10 cellular contexts compared by ENCODE assay signal in genomic region chr12:123140675-123141614, GRCh38. TPM values are rescaled to one million over a fixed set of nuclear protein-coding genes. Genes with fewer than 3 reads are reported as not detected.
DNase-seq lines count a peak whose midpoint lies in the region; ATAC-seq, FAIRE-seq and TF ChIP-seq lines count a peak whose summit lies in the region.
"Had no signal": no experiment of that assay in that cellular context is flagged by ENCODE, and none has a peak within 500 bp of the region (broad histone marks: within the 10 kb centered on the region; RNA-seq: fewer than 3 reads in every experiment).

No MANE protein-coding gene starts in this region.

- H3K9me3 ChIP-seq in Panc1 (ENCODE audit: control insufficient read depth, insufficient read depth, low read depth, low read length) (no peaks in the 10 kb centered on the region), endothelial cell of umbilical vein (replicated peaks; ENCODE audit: control insufficient read depth, insufficient read depth, low read length) (no peaks in the 10 kb centered on the region), thymus (ENCODE audit: control insufficient read depth) (no peaks in the 10 kb centered on the region), Karpas-422 (ENCODE audit: low read length) (no peaks in the 10 kb centered on the region)

- intact Hi-C loops in Panc1 (cut with micrococcal nuclease; ENCODE audit: unreplicated experiment), result loop anchor here (10.0 kb wide), 1 partner anchor 156 kb away; the partner anchor contains the start of gene ARL6IP4
- intact Hi-C loops in endothelial cell of umbilical vein (cut with micrococcal nuclease), result loop anchor here (5.0 kb wide), 1 partner anchor 54 kb away; no protein-coding TSS in a partner anchor
- intact Hi-C loops in activated CD8-positive, alpha-beta T cell treated with anti-CD3 and anti-CD28 coated beads for 36 hours (cut with micrococcal nuclease), result no loop called here

- dilution Hi-C loops in endothelial cell of umbilical vein (cut with MboI; ENCODE audit: extremely low pct_ligation_motif_present, low sequenced_read_pairs), result no loop called here

- in situ Hi-C loops in Panc1 (cut with HindIII; ENCODE audit: low pct_unique_long_range_greater_than_20kb, low sequenced_read_pairs), result no loop called here

- peaks cover 35 to 69% (median 51%) of the 10 kb centered on the region in 3 donors for H3K4me1 Mint-ChIP-seq in naive B cell
- H3K4me1 Mint-ChIP-seq in activated CD8-positive, alpha-beta T cell treated with anti-CD3 and anti-CD28 coated beads for 36 hours (ENCODE audit: low read depth), result peaks cover 35% of the 10 kb centered on the region

- peaks cover 29% of the 10 kb centered on the region for H3K79me2 ChIP-seq in endothelial cell of umbilical vein (ENCODE audit: control insufficient read depth, insufficient read depth, low read length)
- H3K79me2 ChIP-seq in Karpas-422 (ENCODE audit: low read length), result no peaks in the 10 kb centered on the region

- H3K36me3 ChIP-seq in Panc1 (ENCODE audit: control insufficient read depth, insufficient read depth, low read length) (no peaks in the 10 kb centered on the region), endothelial cell of umbilical vein (ENCODE audit: control insufficient read depth in 2 of 2, extremely low read depth in 1 of 2, insufficient read depth in 2 of 2, low read length in 2 of 2) (no peaks in the 10 kb centered on the region), thymus (ENCODE audit: control insufficient read depth, insufficient read depth) (peaks cover 24% of the 10 kb centered on the region), Karpas-422 (ENCODE audit: insufficient read depth, low read length) (no peaks in the 10 kb centered on the region)

- H3K4me1 ChIP-seq in Panc1 (ENCODE audit: control insufficient read depth, insufficient read depth, low read length), result peaks cover 49% of the 10 kb centered on the region
- peaks cover 29% of the 10 kb centered on the region for H3K4me1 ChIP-seq in endothelial cell of umbilical vein (ENCODE audit: control insufficient read depth, extremely low read depth, insufficient read depth, low read length)
- H3K4me1 ChIP-seq in thymus (ENCODE audit: control insufficient read depth, insufficient read depth, low read length), result peaks cover 33% of the 10 kb centered on the region
- peaks cover 7% of the 10 kb centered on the region for H3K4me1 ChIP-seq in Karpas-422 (ENCODE audit: low read length)

- no TSS peak for BruUV-seq in Panc1 (replicated peaks; lab: Mats Ljungman, UMichigan)
- no TSS peak for BruUV-seq in endothelial cell of umbilical vein (replicated peaks; lab: Mats Ljungman, UMichigan)

- H3K27ac Mint-ChIP-seq in naive B cell, result peak overlapping the region; percentile 36 to 84 (median 68)
- H3K27ac Mint-ChIP-seq in activated CD8-positive, alpha-beta T cell treated with anti-CD3 and anti-CD28 coated beads for 36 hours, result no peak overlapping the region

- H3K4me3 ChIP-seq in Panc1 (ENCODE audit: low read depth in 2 of 2, low read length in 2 of 2) (peak overlapping the region in 1 of 2 experiments; percentile 16; a peak in 1 of 4 replicates), endothelial cell of umbilical vein (replicated peaks in 1 of 3; ENCODE audit: insufficient read depth in 1 of 3, low read depth in 1 of 3, low read length in 3 of 3) (no peak overlapping the region), thymus (ENCODE audit: low read length) (peak overlapping the region; percentile 47), Karpas-422 (ENCODE audit: low read length) (no peak overlapping the region)

- H3K27me3 Mint-ChIP-seq in naive B cell, result no peaks in the 10 kb centered on the region
- no peaks in the 10 kb centered on the region for H3K27me3 Mint-ChIP-seq in activated CD8-positive, alpha-beta T cell treated with anti-CD3 and anti-CD28 coated beads for 36 hours
- H3K27me3 Mint-ChIP-seq: activated naive CD4-positive, alpha-beta T cell treated with anti-CD3 and anti-CD28 coated beads, Interleukin-2, amount 50 U/mL, for 24 hours; stimulated activated naive CD8-positive, alpha-beta T cell treated with anti-CD3 and anti-CD28 coated beads, Interleukin-15, Interleukin-2, amounts not matched to agents 100 ng/mL and 50 ng/mL, for 24 hours had no signal

- H3K9me1 ChIP-seq in endothelial cell of umbilical vein (replicated peaks; ENCODE audit: control insufficient read depth, extremely low read depth, insufficient read depth, low read length), result no peaks in the 10 kb centered on the region

- no peak for TF ChIP-seq CTCF in Panc1 (IDR thresholded peaks at IDR 0.05)
- no peak for TF ChIP-seq CTCF in endothelial cell of umbilical vein (IDR thresholded peaks at IDR 0.05; ENCODE audit: extremely low read depth in 1 of 2, insufficient read depth in 1 of 2, low read depth in 1 of 2, low read length in 2 of 2)
- TF ChIP-seq CTCF in activated CD8-positive, alpha-beta T cell treated with anti-CD3 and anti-CD28 coated beads for 36 hours (IDR thresholded peaks at IDR 0.05), result no peak

- DNase-seq in Panc1 (ENCODE audit: low read depth, low spot score), result no peak
- DNase-seq in endothelial cell of umbilical vein (ENCODE audit: low read depth, low spot score), result no peak
- no peak for DNase-seq in naive B cell
- no peak for DNase-seq in activated CD8-positive, alpha-beta T cell treated with anti-CD3 and anti-CD28 coated beads for 36 hours
- no peak for DNase-seq in dermis blood vessel endothelial cell
- no peak for DNase-seq in Karpas-422

- no peaks in the 10 kb centered on the region for H3K36me3 Mint-ChIP-seq in naive B cell
- peaks cover 5% of the 10 kb centered on the region for H3K36me3 Mint-ChIP-seq in activated CD8-positive, alpha-beta T cell treated with anti-CD3 and anti-CD28 coated beads for 36 hours (ENCODE audit: low read depth)

- H3K9me3 Mint-ChIP-seq in naive B cell, result no peaks in the 10 kb centered on the region
- H3K9me3 Mint-ChIP-seq in activated CD8-positive, alpha-beta T cell treated with anti-CD3 and anti-CD28 coated beads for 36 hours, result no peaks in the 10 kb centered on the region
- H3K9me3 Mint-ChIP-seq: activated naive CD4-positive, alpha-beta T cell treated with anti-CD3 and anti-CD28 coated beads, Interleukin-2, amount 50 U/mL, for 24 hours; stimulated activated naive CD8-positive, alpha-beta T cell treated with anti-CD3 and anti-CD28 coated beads, Interleukin-15, Interleukin-2, amounts not matched to agents 100 ng/mL and 50 ng/mL, for 24 hours had no signal

- POLR2A ChIA-PET in Panc1 (lab: Charles Lee), result interaction anchor here (0.6 kb wide), 2 partner anchors 8 to 24 kb away, joined by 3 to 12 read pairs; no protein-coding TSS in a partner anchor
- POLR2A ChIA-PET in endothelial cell of umbilical vein (lab: Charles Lee), result no interaction called here
- POLR2A ChIA-PET in activated CD8-positive, alpha-beta T cell treated with anti-CD3 and anti-CD28 coated beads for 36 hours (lab: Charles Lee), result interaction anchor here (0.7 to 1.8 kb wide), 2 partner anchors 9 to 10 kb away, joined by 3 to 6 read pairs; partner anchors contain the start of gene PITPNM2

- FAIRE-seq in endothelial cell of umbilical vein (lab: Jason Lieb, UNC), result peak; percentile 76

- no peak for TF ChIP-seq POLR2A in endothelial cell of umbilical vein (IDR thresholded peaks at IDR 0.05; ENCODE audit: low read depth, low read length)

- no peak overlapping the region for H3K4me2 ChIP-seq in endothelial cell of umbilical vein (ENCODE audit: insufficient read depth, low read length)
- no peak overlapping the region for H3K4me2 ChIP-seq in Karpas-422 (ENCODE audit: low read depth, low read length, poor library complexity, severe bottlenecking)

- H3K27me3 ChIP-seq in Panc1 (ENCODE audit: control insufficient read depth, insufficient read depth, low read length), result no peaks in the 10 kb centered on the region
- H3K27me3 ChIP-seq in endothelial cell of umbilical vein (ENCODE audit: control insufficient read depth in 2 of 2, insufficient read depth in 2 of 2, low read length in 2 of 2), result no peaks in the 10 kb centered on the region
- H3K27me3 ChIP-seq in thymus (ENCODE audit: control insufficient read depth, insufficient read depth), result no peaks in the 10 kb centered on the region
- no peaks in the 10 kb centered on the region for H3K27me3 ChIP-seq in Karpas-422 (ENCODE audit: low read length)

- H3K27ac ChIP-seq in Panc1 (ENCODE audit: low read length), result peak overlapping the region; percentile 89
- H3K27ac ChIP-seq in endothelial cell of umbilical vein (ENCODE audit: insufficient read depth, low read depth, low read length), result peak overlapping the region; percentile 34
- peak overlapping the region; percentile 94 for H3K27ac ChIP-seq in thymus (ENCODE audit: low read depth)
- no peak overlapping the region for H3K27ac ChIP-seq in Karpas-422 (ENCODE audit: low read length)

- H3K4me3 Mint-ChIP-seq in naive B cell, result peak overlapping the region in 3 of 8 donors; percentile 12 to 59 (median 52)
- H3K4me3 Mint-ChIP-seq in activated CD8-positive, alpha-beta T cell treated with anti-CD3 and anti-CD28 coated beads for 36 hours, result no peak overlapping the region
- H3K4me3 Mint-ChIP-seq: activated naive CD4-positive, alpha-beta T cell treated with anti-CD3 and anti-CD28 coated beads, Interleukin-2, amount 50 U/mL, for 24 hours; stimulated activated naive CD8-positive, alpha-beta T cell treated with anti-CD3 and anti-CD28 coated beads, Interleukin-15, Interleukin-2, amounts not matched to agents 100 ng/mL and 50 ng/mL, for 24 hours had no signal

- H2AFZ ChIP-seq in endothelial cell of umbilical vein (ENCODE audit: low read depth, low read length) (no peak overlapping the region), Karpas-422 (ENCODE audit: low read length) (no peak overlapping the region)

- H3K9ac ChIP-seq in endothelial cell of umbilical vein (replicated peaks; ENCODE audit: extremely low read depth, insufficient read depth, low read length) (no peak overlapping the region), Karpas-422 (ENCODE audit: low read length) (no peak overlapping the region)

- H4K20me1 ChIP-seq in endothelial cell of umbilical vein (replicated peaks; ENCODE audit: control insufficient read depth, extremely low read depth, insufficient read depth, low read length), result no peaks in the 10 kb centered on the region
- H4K20me1 ChIP-seq in Karpas-422 (ENCODE audit: insufficient read depth, low read depth, low read length), result no peaks in the 10 kb centered on the region

- CTCF ChIA-PET in Panc1 (lab: Charles Lee), result no interaction called here
- CTCF ChIA-PET in endothelial cell of umbilical vein (lab: Charles Lee), result interaction anchor here (0.8 to 3.1 kb wide), 8 partner anchors 10 to 98 kb away, joined by 3 to 18 read pairs (median 5); partner anchors contain the start of gene PITPNM2
- CTCF ChIA-PET in activated CD8-positive, alpha-beta T cell treated with anti-CD3 and anti-CD28 coated beads for 36 hours (lab: Charles Lee), result interaction anchor here (1.0 kb wide), 1 partner anchor 30 kb away, joined by 3 read pairs; no protein-coding TSS in a partner anchor

- 90% methylated on average over 6 of the region's 6 CpGs for WGBS in thymus

- H3K9me2 ChIP-seq in Karpas-422 (replicated peaks; ENCODE audit: insufficient read depth, low read length), result no peaks in the 10 kb centered on the region

- ATAC-seq in Panc1, result no peak
- ATAC-seq in naive B cell (ENCODE audit: low read depth in 2 of 2), result no peak
- ATAC-seq in activated CD8-positive, alpha-beta T cell treated with anti-CD3 and anti-CD28 coated beads for 36 hours, result no peak
- ATAC-seq in HG03432 (IDR thresholded peaks at IDR 0.05; ENCODE audit: unreplicated experiment), result no peak

RNA-seq across cellular contexts. Expression of gene PITPNM2, which starts 9.9 kb away (rescaled TPM):
- total RNA-seq in Panc1 (2021; ENCODE audit: unreplicated experiment), result 26.4 TPM
- 25.3 TPM for polyA plus RNA-seq in Panc1 (2012; ENCODE audit: insufficient read length)
- 15.9 and 21.4 TPM in 2 replicates for total RNA-seq in endothelial cell of umbilical vein
- 4.2 and 4.4 TPM in 2 replicates for polyA plus RNA-seq in endothelial cell of umbilical vein
- polyA plus RNA-seq in endothelial cell of umbilical vein (2011; cell fraction: cytosol; rRNA removed), result 3.0 and 3.3 TPM in 2 replicates
- polyA plus RNA-seq in endothelial cell of umbilical vein (2011; cell fraction: nucleus; rRNA removed), result 16.4 and 17.2 TPM in 2 replicates
- polyA plus RNA-seq in endothelial cell of umbilical vein (2012), result 8.9 and 10.9 TPM in 2 replicates
- 10.4 and 13.7 TPM in 2 replicates for polyA minus RNA-seq in endothelial cell of umbilical vein
- polyA minus RNA-seq in endothelial cell of umbilical vein (2011; cell fraction: cytosol; rRNA and poly(A)+ RNA removed), result 4.4 TPM
- 14.5 and 16.8 TPM in 2 replicates for polyA minus RNA-seq in endothelial cell of umbilical vein (2011; cell fraction: nucleus; rRNA and poly(A)+ RNA removed)
- 1 to 10 TPM in 3 of 6 donors, under 1 TPM in 3; 0.10 to 2.6 (median 0.96) TPM for polyA plus RNA-seq in naive B cell (ENCODE audit: low read depth in 6 of 6)
- polyA plus RNA-seq in thymus, result 56.8 TPM
- total RNA-seq in activated CD8-positive, alpha-beta T cell treated with anti-CD3 and anti-CD28 coated beads for 36 hours, result 10 to 100 TPM; 15.3 to 17.9 TPM
- total RNA-seq in dermis blood vessel endothelial cell, result 8.8 and 12.1 TPM in 2 replicates
- 0.04 and 0.19 TPM in 2 replicates for total RNA-seq in Karpas-422 (2014; rRNA removed; shearing (Covaris generic); ENCODE audit: low replicate concordance)
